Comparison of ENCODE assay signal across 10 cellular contexts in genomic region chr12:100058482-100059029, GRCh38.
DNase-seq lines count a peak whose midpoint lies in the region; ATAC-seq and TF ChIP-seq lines count a peak whose summit lies in the region.
"Had no signal": no experiment of that assay in that cellular context is flagged by ENCODE, and none has a peak within 500 bp of the region (broad histone marks: within the 10 kb centered on the region; RNA-seq: fewer than 3 reads in every experiment).

No MANE protein-coding gene starts in this region.

- DNase-seq in DND-41 (no peak), HFF-Myc (ENCODE audit: extremely low read depth, low read depth) (peak; percentile 66), SK-MEL-5 (ENCODE audit: low read depth, low spot score) (peak; percentile 38), inferior parietal cortex (ENCODE audit: extremely low spot score) (peak; percentile 16), NOMO-1 treated with DMSO at 0.1 percent for 48 hours (lab: John Stamatoyannopoulos, UW; ENCODE audit: unreplicated experiment) (no peak), hypothalamus (lab: John Stamatoyannopoulos, UW) (no peak), HUDEP-2 (lab: John Stamatoyannopoulos, UW; ENCODE audit: unreplicated experiment in 76 of 76) (no peak)
- DNase-seq: body of pancreas had no signal

- no peaks in the 10 kb centered on the region for H3K79me2 ChIP-seq in DND-41 (ENCODE audit: insufficient read depth, low read length)

- H3K9ac ChIP-seq in DND-41 (ENCODE audit: low read depth, low read length): no peak overlapping the region

- no peaks in the 10 kb centered on the region for H4K20me1 ChIP-seq in DND-41 (ENCODE audit: insufficient read depth, low read length)

- no peaks in the 10 kb centered on the region for H3K9me3 ChIP-seq in DND-41 (ENCODE audit: insufficient read depth, low read length, severe bottlenecking)
- H3K9me3 ChIP-seq: body of pancreas, right atrium auricular region had no signal

- H3K4me3 ChIP-seq in DND-41 (ENCODE audit: low read depth in 1 of 2, low read length in 2 of 2): no peak overlapping the region
- no peak overlapping the region for H3K4me3 ChIP-seq in HFF-Myc (replicated peaks; ENCODE audit: low read depth, low read length)
- H3K4me3 ChIP-seq: body of pancreas, right atrium auricular region had no signal

- in situ Hi-C loops in SK-MEL-5 (cut with HindIII; ENCODE audit: low pct_unique_long_range_greater_than_20kb, low sequenced_read_pairs): no loop called here

- H3K4me1 ChIP-seq in DND-41 (ENCODE audit: insufficient read depth, low read length): no peaks in the 10 kb centered on the region
- H3K4me1 ChIP-seq: body of pancreas, right atrium auricular region had no signal

- H3K36me3 ChIP-seq in DND-41 (ENCODE audit: insufficient read depth, low read length): peaks cover 24% of the 10 kb centered on the region; the same call in 1 of the 2 replicates

- no peaks in the 10 kb centered on the region for H3K27me3 ChIP-seq in DND-41 (ENCODE audit: insufficient read depth, low read length, poor library complexity)
- H3K27me3 ChIP-seq: body of pancreas, right atrium auricular region had no signal

- H3K4me2 ChIP-seq in DND-41 (ENCODE audit: insufficient read depth, low read length): no peak overlapping the region

- ATAC-seq in DND-41 (ENCODE audit: insufficient read depth, low read depth) (no peak), GM21717 (IDR thresholded peaks at IDR 0.05; ENCODE audit: unreplicated experiment) (no peak)
- ATAC-seq: body of pancreas had no signal

- TF ChIP-seq CTCF in DND-41 (IDR thresholded peaks at IDR 0.05; ENCODE audit: borderline replicate concordance, extremely low read depth, low read length, poor library complexity, severe bottlenecking) (peak; percentile 7), HFF-Myc (IDR thresholded peaks at IDR 0.05; ENCODE audit: low read depth, low read length, missing control alignments) (peak; percentile 44)

- no peak overlapping the region for H2AFZ ChIP-seq in DND-41 (ENCODE audit: low read depth, low read length)

- H3K27ac ChIP-seq in DND-41 (ENCODE audit: low read length): no peak overlapping the region
- H3K27ac ChIP-seq: body of pancreas, right atrium auricular region had no signal

Comparison
In these comparisons a context has a peak if more than half of its experiments do, and no peak if none do; other contexts are left out.
1. DNase-seq: peak in HFF-Myc (single experiment), SK-MEL-5 (single experiment) and inferior parietal cortex (single experiment); none in DND-41 (single experiment), NOMO-1 treated with DMSO at 0.1 percent for 48 hours (single experiment), hypothalamus (0 of 51) and HUDEP-2 (0 of 76).